ENCODE assay signal across 17 cellular contexts in genomic region chr13:101982903-101983302, GRCh38.
DNase-seq lines count a peak whose midpoint lies in the region; ATAC-seq and TF ChIP-seq lines count a peak whose summit lies in the region.
"Had no signal": no experiment of that assay in that cellular context is flagged by ENCODE, and none has a peak within 500 bp of the region (broad histone marks: within the 10 kb centered on the region; RNA-seq: fewer than 3 reads in every experiment).

No MANE protein-coding gene starts in this region.

- no peaks in the 10 kb centered on the region for H3K4me1 ChIP-seq in GM23338 (ENCODE audit: insufficient read depth)

- H3K27ac ChIP-seq in GM23338 (ENCODE audit: low read depth), result no peak overlapping the region
- H3K27ac ChIP-seq: 22Rv1, Peyer's patch had no signal

- no peak overlapping the region for H3K4me3 ChIP-seq in GM23338
- H3K4me3 ChIP-seq: Peyer's patch had no signal

- no peak overlapping the region for H3K4me3 Mint-ChIP-seq in GM23338
- H3K4me3 Mint-ChIP-seq: CD4-positive, alpha-beta memory T cell had no signal

- no peak for TF ChIP-seq CTCF in GM23338 (conservative IDR thresholded peaks at IDR 0.05; ENCODE audit: low read depth in 2 of 2)

- H3K79me2 ChIP-seq in GM23338 (replicated peaks; ENCODE audit: insufficient read depth), result no peaks in the 10 kb centered on the region

- H3K36me3 Mint-ChIP-seq in GM23338 (ENCODE audit: low read depth), result no peaks in the 10 kb centered on the region
- H3K36me3 Mint-ChIP-seq: CD4-positive, alpha-beta memory T cell had no signal

- DNase-seq in DMS53 (lab: John Stamatoyannopoulos, UW) (peak; percentile 0), DMS53 treated with DMSO at 0.1 percent for 48 hours (lab: John Stamatoyannopoulos, UW; ENCODE audit: unreplicated experiment) (no peak), NCI-H1105 (lab: John Stamatoyannopoulos, UW) (peak; percentile 67), SHP77 treated with DMSO at 0.1 percent for 48 hours (lab: John Stamatoyannopoulos, UW) (peak; percentile 8), myocyte (ENCODE audit: low read depth) (peak; percentile 3), GM23338 (ENCODE audit: low spot score) (no peak)
- DNase-seq: CD4-positive, alpha-beta memory T cell; GOT3; NCI-H146; NCI-H2107; NCI-H446; NCI-H82; Peyer's patch; SIG-M5 had no signal

- H3K27me3 Mint-ChIP-seq in GM23338 (ENCODE audit: insufficient read depth, low read depth, poor library complexity), result no peaks in the 10 kb centered on the region

- H3F3A ChIP-seq in GM23338 (replicated peaks; ENCODE audit: low read depth), result no peaks in the 10 kb centered on the region

- ATAC-seq in HG03469 (IDR thresholded peaks at IDR 0.05; ENCODE audit: unreplicated experiment) (no peak), GM19455 (IDR thresholded peaks at IDR 0.05; ENCODE audit: unreplicated experiment) (no peak), GM23338 (no peak)

- no peaks in the 10 kb centered on the region for H3K9me3 Mint-ChIP-seq in GM23338

- no peaks in the 10 kb centered on the region for H3K4me1 Mint-ChIP-seq in GM23338
- H3K4me1 Mint-ChIP-seq: CD4-positive, alpha-beta memory T cell had no signal

- 0 out of 2 replicates have a peak, but pooled peaks cover 4% of the 10 kb centered on the region for H3K9me2 ChIP-seq in GM23338 (ENCODE audit: insufficient read depth)

- H3K27ac Mint-ChIP-seq in GM23338, result no peak overlapping the region
- H3K27ac Mint-ChIP-seq: CD4-positive, alpha-beta memory T cell had no signal

- no peak overlapping the region for H2AFZ ChIP-seq in GM23338

- H3K27me3 ChIP-seq in GM23338 (ENCODE audit: insufficient read depth), result no peaks in the 10 kb centered on the region
- H3K27me3 ChIP-seq: Peyer's patch had no signal

- H3K36me3 ChIP-seq in GM23338 (ENCODE audit: insufficient read depth), result no peaks in the 10 kb centered on the region
- H3K36me3 ChIP-seq: Peyer's patch had no signal

- H4K20me1 ChIP-seq in GM23338 (replicated peaks; ENCODE audit: insufficient read depth), result no peaks in the 10 kb centered on the region

- no peak overlapping the region for H3K4me2 ChIP-seq in GM23338

TF ChIP-seq in GM23338, 12 proteins besides CTCF, POLR2A, EP300 and RAD21:
- TF ChIP-seq ZNF462 (CRISPR knock-in tag; IDR thresholded peaks at IDR 0.05) (no peak), POLR2AphosphoS5 (IDR thresholded peaks at IDR 0.05; ENCODE audit: low read depth) (no peak), STAT1 (IDR thresholded peaks at IDR 0.05; ENCODE audit: unreplicated experiment) (no peak), ZNF331 (CRISPR knock-in tag; IDR thresholded peaks at IDR 0.05; ENCODE audit: low read depth) (no peak), EZH2phosphoT487 (IDR thresholded peaks at IDR 0.05; ENCODE audit: unreplicated experiment) (no peak), EZH2 (IDR thresholded peaks at IDR 0.05; ENCODE audit: low read depth, unreplicated experiment) (no peak), ETS1 (IDR thresholded peaks at IDR 0.05) (no peak), CREB1 (CRISPR knock-in tag; IDR thresholded peaks at IDR 0.05; ENCODE audit: low read depth) (no peak), NANOG (IDR thresholded peaks at IDR 0.05; ENCODE audit: borderline replicate concordance) (no peak), JUNB (IDR thresholded peaks at IDR 0.05; ENCODE audit: unreplicated experiment) (no peak), REST (IDR thresholded peaks at IDR 0.05; ENCODE audit: unreplicated experiment) (no peak), ZNF114 (CRISPR knock-in tag; IDR thresholded peaks at IDR 0.05) (no peak)

Comparison
In these comparisons a context has a peak if more than half of its experiments do, and no peak if none do; other contexts are left out.
1. DNase-seq: peak in DMS53 (single experiment), NCI-H1105 (single experiment), SHP77 treated with DMSO at 0.1 percent for 48 hours (single experiment) and myocyte (single experiment); none in DMS53 treated with DMSO at 0.1 percent for 48 hours (single experiment) and GM23338 (single experiment).